In the genomic region with DNA sequence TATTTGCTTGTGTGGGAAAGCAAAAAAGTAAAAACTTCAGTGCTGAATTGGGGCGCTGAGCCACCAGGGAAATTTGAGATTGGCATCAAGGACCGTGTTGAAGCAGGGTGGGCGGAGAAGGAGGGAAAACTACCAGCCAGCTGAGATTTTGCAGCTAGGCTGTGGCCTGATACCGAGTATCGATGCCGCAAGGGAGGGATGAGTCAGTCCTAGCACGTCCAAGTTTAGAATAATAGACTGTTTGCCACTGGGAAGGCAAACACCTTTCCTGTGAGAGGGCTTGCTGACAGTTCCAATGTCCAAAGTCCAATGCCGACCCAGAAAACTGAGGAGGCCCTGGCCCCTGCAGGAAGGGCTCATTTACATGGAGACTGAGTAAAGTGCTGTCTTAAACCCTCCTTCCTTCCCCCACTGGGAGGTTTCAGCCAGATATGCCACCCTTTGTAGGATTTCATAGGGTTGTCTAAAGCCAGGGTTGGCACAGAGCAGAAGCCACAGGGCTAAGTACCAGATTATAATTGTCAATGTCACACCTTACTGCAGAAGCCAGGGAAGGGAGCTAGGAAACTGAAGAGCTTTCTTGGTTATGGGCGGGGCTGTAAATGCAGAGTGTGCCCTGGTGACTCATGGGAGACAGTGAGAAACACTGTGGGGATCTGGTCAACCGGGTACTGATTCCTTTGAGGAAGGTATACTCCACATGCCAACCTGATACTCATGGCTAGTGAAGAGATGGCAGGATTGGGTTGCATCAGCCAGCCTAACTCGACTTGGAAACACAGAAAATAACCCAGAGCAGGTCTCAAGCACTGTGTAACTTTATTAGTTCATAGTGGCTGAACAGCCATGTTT, we compare ENCODE assay signal across 8 cellular contexts. TPM values are rescaled to one million over a fixed set of nuclear protein-coding genes. Genes with fewer than 3 reads are reported as not detected.
DNase-seq lines count a peak whose midpoint lies in the region; ATAC-seq and TF ChIP-seq lines count a peak whose summit lies in the region.

No MANE protein-coding gene starts in this region.

- no peak overlapping the region for H3K27ac Mint-ChIP-seq in CD8-positive, alpha-beta T cell

- POLR2A ChIA-PET in CD8-positive, alpha-beta T cell (lab: Charles Lee) = no interaction called here

- no peak for ATAC-seq in CD8-positive, alpha-beta T cell
- ATAC-seq in HG02884 (IDR thresholded peaks at IDR 0.05; ENCODE audit: unreplicated experiment) (no peak), HG03045 (IDR thresholded peaks at IDR 0.05; ENCODE audit: unreplicated experiment) (no peak)

- CTCF ChIA-PET in CD8-positive, alpha-beta T cell (lab: Charles Lee) = no interaction called here

- no peaks in the 10 kb centered on the region for H3K36me3 Mint-ChIP-seq in CD8-positive, alpha-beta T cell

- H3K79me2 ChIP-seq in MM.1S (ENCODE audit: low read length) = no peaks in the 10 kb centered on the region

- no peaks in the 10 kb centered on the region for H3F3A ChIP-seq in MM.1S (ENCODE audit: insufficient read depth, low read length)

- H3K4me1 Mint-ChIP-seq in CD8-positive, alpha-beta T cell (ENCODE audit: low read depth) = no peaks in the 10 kb centered on the region

- no peak overlapping the region for H3K4me3 Mint-ChIP-seq in CD8-positive, alpha-beta T cell

- no peak for TF ChIP-seq POLR2A in spleen (IDR thresholded peaks at IDR 0.05)

- DNase-seq in DMS53 treated with DMSO at 0.1 percent for 48 hours (lab: John Stamatoyannopoulos, UW; ENCODE audit: unreplicated experiment) = peak; percentile 89
- no peak for DNase-seq in MM.1S
- DNase-seq in iPS-NIHi7 (ENCODE audit: extremely low spot score) = peak; percentile 70
- peak; percentile 43 for DNase-seq in spleen
- no peak for DNase-seq in CD8-positive, alpha-beta T cell

- H3K4me3 ChIP-seq in MM.1S (ENCODE audit: low read length) = no peak overlapping the region
- peak overlapping the region in 2 of 8 donors; percentile 1 to 5 for H3K4me3 ChIP-seq in spleen
- no peak overlapping the region for H3K4me3 ChIP-seq in CD8-positive, alpha-beta T cell (ENCODE audit: low read depth, low read length)

- H3K9me2 ChIP-seq in MM.1S (replicated peaks; ENCODE audit: insufficient read depth, low read length) = no peaks in the 10 kb centered on the region

- H3K27ac ChIP-seq in MM.1S (ENCODE audit: low read length) (no peak overlapping the region), angular gyrus (ENCODE audit: low read depth, low read length) (peak overlapping the region; percentile 37), spleen (peak overlapping the region in 7 of 8 donors; percentile 54 to 82 (median 67))
- H3K27ac ChIP-seq in CD8-positive, alpha-beta T cell (ENCODE audit: low read depth, low read length) = no peak overlapping the region

- TF ChIP-seq CTCF in MM.1S (IDR thresholded peaks at IDR 0.05; ENCODE audit: low read length) (no peak), spleen (IDR thresholded peaks at IDR 0.05 in 8 of 11, conservative IDR thresholded peaks at IDR 0.05 in 3 of 11) (no peak)
- no peak for TF ChIP-seq CTCF in CD8-positive, alpha-beta T cell (IDR thresholded peaks at IDR 0.05)

- H3K9me3 ChIP-seq in MM.1S (replicated peaks; ENCODE audit: insufficient read depth, low read length) = no peaks in the 10 kb centered on the region
- no peaks in the 10 kb centered on the region for H3K9me3 ChIP-seq in spleen
- H3K9me3 ChIP-seq in CD8-positive, alpha-beta T cell (ENCODE audit: low read length) = no peaks in the 10 kb centered on the region

- peak overlapping the region; percentile 36 for H2AFZ ChIP-seq in MM.1S (ENCODE audit: low read length)

- 53 to 69% (median 64%) methylated on average over 11 of the region's 11 CpGs for WGBS in spleen, 5 donors

- H3K4me2 ChIP-seq in MM.1S (ENCODE audit: low read depth, low read length) = no peak overlapping the region

- H3K27me3 ChIP-seq in MM.1S (replicated peaks; ENCODE audit: insufficient read depth, low read length) = no peaks in the 10 kb centered on the region
- H3K27me3 ChIP-seq in spleen (replicated peaks in 1 of 7) = no peaks in the 10 kb centered on the region
- H3K27me3 ChIP-seq in CD8-positive, alpha-beta T cell (ENCODE audit: insufficient read depth, low read length) = no peaks in the 10 kb centered on the region

- intact Hi-C loops in spleen (cut with DNase I; ENCODE audit: low total_unique reads) = no loop called here
- intact Hi-C loops in CD8-positive, alpha-beta T cell (cut with DNase I, micrococcal nuclease) = no loop called here

- H3K36me3 ChIP-seq in MM.1S (replicated peaks; ENCODE audit: insufficient read depth, low read length) (no peaks in the 10 kb centered on the region), spleen (no peaks in the 10 kb centered on the region)
- H3K36me3 ChIP-seq in CD8-positive, alpha-beta T cell (ENCODE audit: insufficient read depth, low read length) = no peaks in the 10 kb centered on the region

- no peaks in the 10 kb centered on the region for H3K4me1 ChIP-seq in MM.1S (ENCODE audit: low read length)
- peaks cover 0 to 26% (median 12%) of the 10 kb centered on the region in 6 donors for H3K4me1 ChIP-seq in spleen
- no peaks in the 10 kb centered on the region for H3K4me1 ChIP-seq in CD8-positive, alpha-beta T cell (ENCODE audit: insufficient read depth, low read length)

- no peak overlapping the region for H3K9ac ChIP-seq in MM.1S (ENCODE audit: low read length)

- H3K27me3 Mint-ChIP-seq in CD8-positive, alpha-beta T cell (ENCODE audit: low read depth) = no peaks in the 10 kb centered on the region

- H4K20me1 ChIP-seq in MM.1S (ENCODE audit: insufficient read depth, low read length) = no peaks in the 10 kb centered on the region

- H3K9me3 Mint-ChIP-seq in CD8-positive, alpha-beta T cell = no peaks in the 10 kb centered on the region

RNA-seq across cellular contexts. Expression of a gene that starts 28.4 kb away (rescaled TPM):
- total RNA-seq in spleen = 10 to 100 TPM; 25.8 to 43.8 (median 37.9) TPM
- 1 to 10 TPM; 4.6 to 9.1 (median 5.1) TPM for polyA plus RNA-seq in spleen
- 10 to 100 TPM; 14.7 to 15.0 TPM for total RNA-seq in CD8-positive, alpha-beta T cell

Comparison
In these comparisons a context has a peak if more than half of its experiments do, and no peak if none do; other contexts are left out.
1. DNase-seq: peak in DMS53 treated with DMSO at 0.1 percent for 48 hours (single experiment), iPS-NIHi7 (single experiment) and spleen (single experiment); none in MM.1S (single experiment) and CD8-positive, alpha-beta T cell (0 of 7).
2. H3K27ac ChIP-seq: peak in angular gyrus (single experiment) and spleen (7 of 8); none in MM.1S (single experiment) and CD8-positive, alpha-beta T cell (single experiment).